9 cellular contexts compared by ENCODE assay signal in the genomic region with DNA sequence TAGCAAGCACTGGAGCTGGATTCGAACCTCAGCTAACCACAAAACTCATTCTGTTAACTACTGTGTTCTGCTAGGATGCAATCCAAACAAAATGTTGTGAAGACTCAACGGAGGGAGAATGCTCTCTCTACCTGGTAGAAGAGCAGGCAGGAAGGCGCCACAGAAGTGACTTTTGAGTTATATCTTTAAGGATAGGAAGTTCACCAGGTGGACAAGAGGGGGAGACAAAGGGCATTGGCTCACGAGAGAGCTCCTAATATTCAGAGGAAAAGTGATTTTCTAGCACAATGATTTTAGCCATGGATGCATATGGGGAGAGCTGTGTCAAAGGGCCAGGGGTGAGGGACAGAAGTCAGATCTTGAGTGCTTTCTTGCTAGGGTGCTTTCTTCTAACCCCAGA.
DNase-seq lines count a peak whose midpoint lies in the region; ATAC-seq and TF ChIP-seq lines count a peak whose summit lies in the region.
"Had no signal": no experiment of that assay in that cellular context is flagged by ENCODE, and none has a peak within 500 bp of the region (broad histone marks: within the 10 kb centered on the region; RNA-seq: fewer than 3 reads in every experiment).

No MANE protein-coding gene starts in this region.

- H3K4me1 ChIP-seq in Loucy (ENCODE audit: insufficient read depth, low read length, poor library complexity, severe bottlenecking): no peaks in the 10 kb centered on the region

- H2AFZ ChIP-seq in Loucy (ENCODE audit: low read length): no peak overlapping the region

- no peaks in the 10 kb centered on the region for H3K9me2 ChIP-seq in Loucy (replicated peaks; ENCODE audit: low read depth, low read length)

- H3K9ac ChIP-seq in Loucy (ENCODE audit: low read depth, low read length, poor library complexity, severe bottlenecking): no peak overlapping the region

- no peak for ATAC-seq in HG03025 (IDR thresholded peaks at IDR 0.05; ENCODE audit: low FRiP score, unreplicated experiment)
- ATAC-seq in HG02798 (IDR thresholded peaks at IDR 0.05; ENCODE audit: poor library complexity, unreplicated experiment): no peak

- CTCF ChIA-PET in activated CD4-positive, alpha-beta T cell treated with anti-CD3 and anti-CD28 coated beads, Interleukin-2, amount 10 ng/mL, durations not matched to agents 7 days and 5 days (lab: Charles Lee): interaction anchor here (0.8 to 1.4 kb wide), 5 partner anchors 9 to 165 kb away, joined by 3 to 8 read pairs (median 3); no protein-coding TSS in a partner anchor

- H3K27me3 Mint-ChIP-seq in activated CD4-positive, alpha-beta T cell treated with anti-CD3 and anti-CD28 coated beads, Interleukin-2, amount 10 ng/mL, durations not matched to agents 7 days and 5 days: peaks cover 29% of the 10 kb centered on the region

- H3K4me3 ChIP-seq in Loucy (ENCODE audit: low read length, poor library complexity, severe bottlenecking): no peak overlapping the region

- H3K27me3 ChIP-seq in Loucy (ENCODE audit: insufficient read depth, low read length, poor library complexity, severe bottlenecking): no peaks in the 10 kb centered on the region

- peak; percentile 90 for TF ChIP-seq CTCF in Loucy (conservative IDR thresholded peaks at IDR 0.05; ENCODE audit: low read length)

- H4K20me1 ChIP-seq in Loucy (ENCODE audit: insufficient read depth, low read length, poor library complexity, severe bottlenecking): no peaks in the 10 kb centered on the region

- peak; percentile 13 for DNase-seq in activated CD4-positive, alpha-beta T cell treated with anti-CD3 and anti-CD28 coated beads, Interleukin-2, amount 10 ng/mL, durations not matched to agents 7 days and 5 days
- DNase-seq in activated CD4-positive, alpha-beta T cell treated with anti-CD3 and anti-CD28 coated beads for 4 hours: no peak
- DNase-seq in dermis blood vessel endothelial cell (peak; percentile 37), renal cortical epithelial cell (ENCODE audit: low read depth) (peak; percentile 1), NCI-H510A (lab: John Stamatoyannopoulos, UW) (no peak)
- DNase-seq: GDM1 had no signal

- H3K36me3 Mint-ChIP-seq in activated CD4-positive, alpha-beta T cell treated with anti-CD3 and anti-CD28 coated beads, Interleukin-2, amount 10 ng/mL, durations not matched to agents 7 days and 5 days (ENCODE audit: low read depth): no peaks in the 10 kb centered on the region

- POLR2A ChIA-PET in activated CD4-positive, alpha-beta T cell treated with anti-CD3 and anti-CD28 coated beads, Interleukin-2, amount 10 ng/mL, durations not matched to agents 7 days and 5 days (lab: Charles Lee): no interaction called here

- no peak overlapping the region for H3K4me3 Mint-ChIP-seq in activated CD4-positive, alpha-beta T cell treated with anti-CD3 and anti-CD28 coated beads, Interleukin-2, amount 10 ng/mL, durations not matched to agents 7 days and 5 days

- H3F3A ChIP-seq in Loucy (ENCODE audit: low read depth): no peaks in the 10 kb centered on the region

- H3K9me3 ChIP-seq in Loucy (ENCODE audit: insufficient read depth, low read depth, low read length): no peaks in the 10 kb centered on the region

- no peaks in the 10 kb centered on the region for H3K9me3 Mint-ChIP-seq in activated CD4-positive, alpha-beta T cell treated with anti-CD3 and anti-CD28 coated beads, Interleukin-2, amount 10 ng/mL, durations not matched to agents 7 days and 5 days

- H3K36me3 ChIP-seq in Loucy (ENCODE audit: insufficient read depth, low read length): no peaks in the 10 kb centered on the region

- H3K27ac Mint-ChIP-seq in activated CD4-positive, alpha-beta T cell treated with anti-CD3 and anti-CD28 coated beads, Interleukin-2, amount 10 ng/mL, durations not matched to agents 7 days and 5 days: no peak overlapping the region

- H3K4me2 ChIP-seq in Loucy (ENCODE audit: low read depth, low read length, poor library complexity, severe bottlenecking): no peak overlapping the region

- H3K79me2 ChIP-seq in Loucy (ENCODE audit: insufficient read depth, low read length): no peaks in the 10 kb centered on the region

- H3K4me1 Mint-ChIP-seq in activated CD4-positive, alpha-beta T cell treated with anti-CD3 and anti-CD28 coated beads, Interleukin-2, amount 10 ng/mL, durations not matched to agents 7 days and 5 days: no peaks in the 10 kb centered on the region

Comparison
In these comparisons a context has a peak if more than half of its experiments do, and no peak if none do; other contexts are left out.
1. DNase-seq: peak in activated CD4-positive, alpha-beta T cell treated with anti-CD3 and anti-CD28 coated beads, Interleukin-2, amount 10 ng/mL, durations not matched to agents 7 days and 5 days (single experiment), dermis blood vessel endothelial cell (single experiment) and renal cortical epithelial cell (single experiment); none in activated CD4-positive, alpha-beta T cell treated with anti-CD3 and anti-CD28 coated beads for 4 hours (0 of 2) and NCI-H510A (single experiment).